Comparison of ENCODE assay signal across 8 cellular contexts in genomic region chr17:57834146-57834741, GRCh38. TPM values are rescaled to one million over a fixed set of nuclear protein-coding genes. Genes with fewer than 3 reads are reported as not detected.
DNase-seq lines count a peak whose midpoint lies in the region; ATAC-seq and TF ChIP-seq lines count a peak whose summit lies in the region.

No MANE protein-coding gene starts in this region.

- H3K4me3 Mint-ChIP-seq in stimulated activated naive CD8-positive, alpha-beta T cell treated with anti-CD3 and anti-CD28 coated beads, Interleukin-15, amount 100 ng/mL, for 72 hours = peak overlapping the region in 1 of 2 donors; percentile 11
- no peak overlapping the region for H3K4me3 Mint-ChIP-seq in WTC11

- ATAC-seq in stimulated activated naive CD8-positive, alpha-beta T cell treated with anti-CD3 and anti-CD28 coated beads, Interleukin-15, amount 100 ng/mL, for 72 hours = peak; percentile 42
- ATAC-seq in stimulated activated naive CD8-positive, alpha-beta T cell treated with anti-CD3 and anti-CD28 coated beads, Interleukin-15, Interleukin-2, amounts not matched to agents 100 U/mL and 50 U/mL, for 24 hours = no peak
- peak; percentile 83 for ATAC-seq in WTC11
- no peak for ATAC-seq in HG03108 (IDR thresholded peaks at IDR 0.05; ENCODE audit: unreplicated experiment)
- no peak for ATAC-seq in GM18858 (IDR thresholded peaks at IDR 0.05; ENCODE audit: unreplicated experiment)

- H3K36me3 Mint-ChIP-seq in WTC11 = peaks cover 9% of the 10 kb centered on the region

- H3K27ac Mint-ChIP-seq in stimulated activated naive CD8-positive, alpha-beta T cell treated with anti-CD3 and anti-CD28 coated beads, Interleukin-15, amount 100 ng/mL, for 72 hours = peak overlapping the region in 1 of 2 donors; percentile 75
- 0 out of 2 replicates have a peak overlapping the region, but pooled peaks have one; percentile 24 for H3K27ac Mint-ChIP-seq in WTC11

- CTCF ChIA-PET in WTC11 (lab: Charles Lee) = interaction anchor here (0.5 to 3.8 kb wide), 33 partner anchors 11 to 704 kb away, joined by 3 to 78 read pairs (median 6); partner anchors contain the start of genes CUEDC1, MRPS23 and SRSF1

- TF ChIP-seq CTCF in WTC11 (IDR thresholded peaks at IDR 0.05) = no peak

- no peaks in the 10 kb centered on the region for H3K27me3 Mint-ChIP-seq in stimulated activated naive CD8-positive, alpha-beta T cell treated with anti-CD3 and anti-CD28 coated beads, Interleukin-15, amount 100 ng/mL, for 72 hours
- no peaks in the 10 kb centered on the region for H3K27me3 Mint-ChIP-seq in WTC11 (ENCODE audit: low read depth)

- POLR2A ChIA-PET in WTC11 (lab: Charles Lee) = interaction anchor here (1.5 kb wide), 1 partner anchor 51 kb away, joined by 4 read pairs; no protein-coding TSS in a partner anchor

- H3K9me3 Mint-ChIP-seq in stimulated activated naive CD8-positive, alpha-beta T cell treated with anti-CD3 and anti-CD28 coated beads, Interleukin-15, amount 100 ng/mL, for 72 hours = no peaks in the 10 kb centered on the region
- H3K9me3 Mint-ChIP-seq in WTC11 = no peaks in the 10 kb centered on the region

- peaks cover 7% of the 10 kb centered on the region for H3K4me1 Mint-ChIP-seq in stimulated activated naive CD8-positive, alpha-beta T cell treated with anti-CD3 and anti-CD28 coated beads, Interleukin-15, amount 100 ng/mL, for 72 hours
- H3K4me1 Mint-ChIP-seq in WTC11 = peaks cover 16% of the 10 kb centered on the region

- DNase-seq in stimulated activated naive CD8-positive, alpha-beta T cell treated with anti-CD3 and anti-CD28 coated beads, Interleukin-15, amount 100 ng/mL, for 72 hours = peak in 1 of 2 donors; percentile 21
- no peak for DNase-seq in stimulated activated naive CD8-positive, alpha-beta T cell treated with anti-CD3 and anti-CD28 coated beads, Interleukin-15, Interleukin-2, amounts not matched to agents 100 U/mL and 50 U/mL, for 24 hours
- DNase-seq in WTC11 (ENCODE audit: low spot score) = peak; percentile 49
- peak; percentile 33 for DNase-seq in iPS DF 19.7 (ENCODE audit: low read depth, low spot score)
- no peak for DNase-seq in NCI-H1694 (lab: John Stamatoyannopoulos, UW)
- DNase-seq in MV-4-11 (lab: John Stamatoyannopoulos, UW) = no peak

TF ChIP-seq in WTC11, 78 proteins besides CTCF, POLR2A, EP300 and RAD21 (continues in another document):
- TF ChIP-seq NR1H2 (CRISPR knock-in tag; IDR thresholded peaks at IDR 0.05) (no peak), ZNF138 (CRISPR knock-in tag; conservative IDR thresholded peaks at IDR 0.05) (no peak), ZNF512 (CRISPR knock-in tag; IDR thresholded peaks at IDR 0.05; ENCODE audit: borderline replicate concordance) (no peak), ZNF263 (CRISPR knock-in tag; IDR thresholded peaks at IDR 0.05; ENCODE audit: low read depth) (no peak), USF1 (CRISPR knock-in tag; IDR thresholded peaks at IDR 0.05) (no peak), ATF3 (CRISPR knock-in tag; conservative IDR thresholded peaks at IDR 0.05) (no peak), E2F1 (CRISPR knock-in tag; IDR thresholded peaks at IDR 0.05) (no peak), SOX15 (CRISPR knock-in tag; IDR thresholded peaks at IDR 0.05) (no peak), AR (CRISPR knock-in tag; IDR thresholded peaks at IDR 0.05) (no peak), FOXP4 (CRISPR knock-in tag; IDR thresholded peaks at IDR 0.05) (no peak)

RNA-seq across cellular contexts. Expression of gene MRPS23, which starts 15.6 kb away (rescaled TPM):
- total RNA-seq in WTC11 (2021) = 57.9 to 65.3 TPM (median 58.1 TPM) in 3 replicates

Comparison
In these comparisons a context has a peak if more than half of its experiments do, and no peak if none do; other contexts are left out.
1. ATAC-seq: peak in stimulated activated naive CD8-positive, alpha-beta T cell treated with anti-CD3 and anti-CD28 coated beads, Interleukin-15, amount 100 ng/mL, for 72 hours (single experiment) and WTC11 (single experiment); none in stimulated activated naive CD8-positive, alpha-beta T cell treated with anti-CD3 and anti-CD28 coated beads, Interleukin-15, Interleukin-2, amounts not matched to agents 100 U/mL and 50 U/mL, for 24 hours (single experiment), HG03108 (single experiment) and GM18858 (single experiment).
2. DNase-seq: peak in WTC11 (single experiment) and iPS DF 19.7 (single experiment); none in stimulated activated naive CD8-positive, alpha-beta T cell treated with anti-CD3 and anti-CD28 coated beads, Interleukin-15, Interleukin-2, amounts not matched to agents 100 U/mL and 50 U/mL, for 24 hours (single experiment), NCI-H1694 (single experiment) and MV-4-11 (single experiment).